In genomic region chr10:102436312-102436711, GRCh38 we compare ENCODE assay signal across 13 cellular contexts. TPM values are rescaled to one million over a fixed set of nuclear protein-coding genes. Genes with fewer than 3 reads are reported as not detected.
DNase-seq lines count a peak whose midpoint lies in the region; ATAC-seq and TF ChIP-seq lines count a peak whose summit lies in the region.
"Had no signal": no experiment of that assay in that cellular context is flagged by ENCODE, and none has a peak within 500 bp of the region (broad histone marks: within the 10 kb centered on the region; RNA-seq: fewer than 3 reads in every experiment).

No MANE protein-coding gene starts in this region.

- peak overlapping the region; percentile 45 for H3K4me2 ChIP-seq in fibroblast of lung (ENCODE audit: extremely low read depth, insufficient read depth, low read length)

- H3K79me2 ChIP-seq in fibroblast of lung (ENCODE audit: control insufficient read depth, insufficient read depth, low read length): peaks cover 7% of the 10 kb centered on the region

- no peaks in the 10 kb centered on the region for H4K20me1 ChIP-seq in fibroblast of lung (ENCODE audit: control insufficient read depth, extremely low read depth, insufficient read depth, low read length)

- peaks cover 3% of the 10 kb centered on the region for H3K36me3 Mint-ChIP-seq in T-cell

- H3K9me3 Mint-ChIP-seq in T-cell: no peaks in the 10 kb centered on the region

- CTCF ChIA-PET in T-cell (lab: Charles Lee): interaction anchor here in 1 of 2 donors (0.5 kb wide), 1 partner anchor 139 kb away, joined by 3 read pairs; no protein-coding TSS in a partner anchor

- H3K36me3 ChIP-seq in fibroblast of lung (ENCODE audit: control insufficient read depth, insufficient read depth, low read length): no peaks in the 10 kb centered on the region
- no peaks in the 10 kb centered on the region for H3K36me3 ChIP-seq in ovary

- TF ChIP-seq CTCF in GM12864 (IDR thresholded peaks at IDR 0.05; ENCODE audit: low read depth, low read length, missing control alignments) (no peak), fibroblast of lung (conservative IDR thresholded peaks at IDR 0.05 in 1 of 2, IDR thresholded peaks at IDR 0.05 in 1 of 2; ENCODE audit: low read depth in 1 of 2, low read length in 2 of 2) (no peak), ovary (IDR thresholded peaks at IDR 0.05) (no peak), GM10266 (IDR thresholded peaks at IDR 0.05; ENCODE audit: control insufficient read depth, insufficient read depth, low read depth, missing control alignments) (no peak)

- no peak for DNase-seq in GM12864 (ENCODE audit: low read depth)
- no peak for DNase-seq in T-cell
- no peak for DNase-seq in fibroblast of lung (ENCODE audit: low read depth in 2 of 2)
- no peak for DNase-seq in ovary
- no peak for DNase-seq in NCI-H1930 (lab: John Stamatoyannopoulos, UW)
- DNase-seq in GM10266 (ENCODE audit: extremely low spot score): no peak
- DNase-seq: cerebellar nuclear complex; kidney; NCI-H2227 treated with DMSO at 0.1 percent for 48 hours; stimulated activated CD4-positive, alpha-beta T cell treated with anti-CD3 and anti-CD28 coated beads, Interleukin-2, amount 100 ng/mL, for 48 hours had no signal

- WGBS in ovary, 3 donors: 32 to 36% (median 36%) methylated on average over 6 of the region's 6 CpGs

- POLR2A ChIA-PET in T-cell (lab: Charles Lee): interaction anchor here in 1 of 2 donors (0.5 kb wide), 1 partner anchor 186 kb away, joined by 7 read pairs; no protein-coding TSS in a partner anchor

- H3K4me3 ChIP-seq in GM12864 (ENCODE audit: low read depth, low read length) (peak overlapping the region; percentile 0), fibroblast of lung (replicated peaks in 1 of 4; ENCODE audit: control extremely low read depth in 1 of 4, insufficient read depth in 1 of 4, low read depth in 3 of 4, low read length in 4 of 4) (peak overlapping the region in 1 of 4 experiments; percentile 53), ovary (peak overlapping the region; percentile 29)

- no peak for TF ChIP-seq EP300 in ovary (IDR thresholded peaks at IDR 0.05)

- no peak overlapping the region for H2AFZ ChIP-seq in fibroblast of lung (ENCODE audit: low read length)

- intact Hi-C loops in ovary (cut with DNase I): no loop called here

- no peak for TF ChIP-seq POLR2A in ovary (IDR thresholded peaks at IDR 0.05)

- H3K27ac ChIP-seq in fibroblast of lung (ENCODE audit: insufficient read depth, low read length) (no peak overlapping the region), ovary (no peak overlapping the region)

- no peak overlapping the region for H3K9ac ChIP-seq in fibroblast of lung (ENCODE audit: insufficient read depth, low read length)

- no peaks in the 10 kb centered on the region for H3K27me3 Mint-ChIP-seq in T-cell

- H3K4me1 ChIP-seq in fibroblast of lung (ENCODE audit: control insufficient read depth, extremely low read depth, insufficient read depth, low read length) (peaks cover 11% of the 10 kb centered on the region), ovary (ENCODE audit: insufficient read depth) (peaks cover 10% of the 10 kb centered on the region)

- peaks cover 55 to 72% (median 58%) of the 10 kb centered on the region in 3 donors for H3K4me1 Mint-ChIP-seq in T-cell

- H3K4me3 Mint-ChIP-seq in T-cell: peak overlapping the region; percentile 76 to 92 (median 79)

- no peaks in the 10 kb centered on the region for H3K9me3 ChIP-seq in fibroblast of lung (ENCODE audit: control insufficient read depth, insufficient read depth, low read depth, low read length)
- H3K9me3 ChIP-seq in ovary: no peaks in the 10 kb centered on the region

- H3K27me3 ChIP-seq in fibroblast of lung (ENCODE audit: control insufficient read depth, insufficient read depth, low read length) (no peaks in the 10 kb centered on the region), ovary (no peaks in the 10 kb centered on the region)

- peak overlapping the region; percentile 95 to 97 for H3K27ac Mint-ChIP-seq in T-cell

- no peak for ATAC-seq in T-cell (replicated peaks in 1 of 4)
- no peak for ATAC-seq in GM18498 (IDR thresholded peaks at IDR 0.05; ENCODE audit: unreplicated experiment)
- ATAC-seq in GM18502 (IDR thresholded peaks at IDR 0.05; ENCODE audit: poor library complexity, unreplicated experiment): no peak

RNA-seq across cellular contexts. Expression of gene CUEDC2, which starts 3.9 kb away (rescaled TPM):
- total RNA-seq in T-cell (10 to 100 TPM; 32.2 to 41.4 (median 37.8) TPM), fibroblast of lung (60.8 and 63.2 TPM in 2 replicates), ovary (10 to 100 TPM; 47.7 to 70.8 (median 61.7) TPM)
- polyA plus RNA-seq in fibroblast of lung (62.3 and 66.8 TPM in 2 replicates), ovary (10 to 100 TPM; 34.7 to 76.5 TPM)
- polyA plus RNA-seq in fibroblast of lung (2012): 72.6 and 85.2 TPM in 2 replicates
- 75.4 and 77.0 TPM in 2 replicates for polyA minus RNA-seq in fibroblast of lung (ENCODE audit: low replicate concordance)

RNA-seq across cellular contexts. Expression of gene C10orf95, which starts 15.0 kb away (rescaled TPM):
- under 1 TPM in 4 of 5 donors, not detected in 1; 0.23 to 0.92 (median 0.55) TPM for total RNA-seq in T-cell
- under 0.01 and 0.17 TPM in 2 replicates for total RNA-seq in fibroblast of lung
- polyA plus RNA-seq in fibroblast of lung: not detected in 2 replicates
- not detected in 2 replicates for polyA plus RNA-seq in fibroblast of lung (2012)
- not detected in 2 replicates for polyA minus RNA-seq in fibroblast of lung (ENCODE audit: low replicate concordance)
- total RNA-seq in ovary: 10 to 100 TPM in 1 of 7 donors, 1 to 10 TPM in 1, under 1 TPM in 3, not detected in 2; 0.37 to 22.3 (median 0.60) TPM
- under 1 TPM in 1 of 2 donors, not detected in 1; 0.11 TPM for polyA plus RNA-seq in ovary
- total RNA-seq: RPMI7951 had no signal

RNA-seq across cellular contexts. Expression of gene FBXL15, which starts 15.7 kb away (rescaled TPM):
- total RNA-seq in T-cell (10 to 100 TPM; 13.3 to 30.4 (median 23.7) TPM), fibroblast of lung (6.7 and 7.3 TPM in 2 replicates), ovary (10 to 100 TPM; 13.5 to 31.1 (median 19.3) TPM)
- polyA plus RNA-seq in fibroblast of lung (2.2 and 2.8 TPM in 2 replicates), ovary (10 to 100 TPM in 1 of 2 donors, under 1 TPM in 1; 0.25 to 17.9 TPM)
- polyA plus RNA-seq in fibroblast of lung (2012): 5.7 and 6.8 TPM in 2 replicates
- polyA minus RNA-seq in fibroblast of lung (ENCODE audit: low replicate concordance): 0.47 and 0.82 TPM in 2 replicates

RNA-seq across cellular contexts. Expression of gene PSD, which starts 17.7 kb away (rescaled TPM):
- 10 to 100 TPM in 2 of 5 donors, 1 to 10 TPM in 3; 8.7 to 11.8 (median 8.8) TPM for total RNA-seq in T-cell
- total RNA-seq in fibroblast of lung: 5.3 and 6.9 TPM in 2 replicates
- 0.07 and 0.30 TPM in 2 replicates for polyA plus RNA-seq in fibroblast of lung
- 1.6 and 2.6 TPM in 2 replicates for polyA plus RNA-seq in fibroblast of lung (2012)
- not detected in 2 replicates for polyA minus RNA-seq in fibroblast of lung (ENCODE audit: low replicate concordance)
- 10 to 100 TPM in 6 of 7 donors, 1 to 10 TPM in 1; 4.4 to 34.7 (median 24.5) TPM for total RNA-seq in ovary
- 10 to 100 TPM in 1 of 2 donors, 1 to 10 TPM in 1; 4.6 to 12.4 TPM for polyA plus RNA-seq in ovary

RNA-seq across cellular contexts. Expression of gene NFKB2, which starts 40.8 kb away (rescaled TPM):
- 100 to 1,000 TPM in 4 of 5 donors, 10 to 100 TPM in 1; 94.1 to 229 (median 124) TPM for total RNA-seq in T-cell
- total RNA-seq in fibroblast of lung: 16.7 and 23.3 TPM in 2 replicates
- 6.8 and 7.6 TPM in 2 replicates for polyA plus RNA-seq in fibroblast of lung
- 10.5 and 13.1 TPM in 2 replicates for polyA plus RNA-seq in fibroblast of lung (2012)
- polyA minus RNA-seq in fibroblast of lung (ENCODE audit: low replicate concordance): 11.3 and 14.5 TPM in 2 replicates
- 10 to 100 TPM; 18.5 to 42.6 (median 35.9) TPM for total RNA-seq in ovary
- 10 to 100 TPM; 16.3 to 20.5 TPM for polyA plus RNA-seq in ovary
